ENCODE assay signal across 1 cellular context in the genomic region with DNA sequence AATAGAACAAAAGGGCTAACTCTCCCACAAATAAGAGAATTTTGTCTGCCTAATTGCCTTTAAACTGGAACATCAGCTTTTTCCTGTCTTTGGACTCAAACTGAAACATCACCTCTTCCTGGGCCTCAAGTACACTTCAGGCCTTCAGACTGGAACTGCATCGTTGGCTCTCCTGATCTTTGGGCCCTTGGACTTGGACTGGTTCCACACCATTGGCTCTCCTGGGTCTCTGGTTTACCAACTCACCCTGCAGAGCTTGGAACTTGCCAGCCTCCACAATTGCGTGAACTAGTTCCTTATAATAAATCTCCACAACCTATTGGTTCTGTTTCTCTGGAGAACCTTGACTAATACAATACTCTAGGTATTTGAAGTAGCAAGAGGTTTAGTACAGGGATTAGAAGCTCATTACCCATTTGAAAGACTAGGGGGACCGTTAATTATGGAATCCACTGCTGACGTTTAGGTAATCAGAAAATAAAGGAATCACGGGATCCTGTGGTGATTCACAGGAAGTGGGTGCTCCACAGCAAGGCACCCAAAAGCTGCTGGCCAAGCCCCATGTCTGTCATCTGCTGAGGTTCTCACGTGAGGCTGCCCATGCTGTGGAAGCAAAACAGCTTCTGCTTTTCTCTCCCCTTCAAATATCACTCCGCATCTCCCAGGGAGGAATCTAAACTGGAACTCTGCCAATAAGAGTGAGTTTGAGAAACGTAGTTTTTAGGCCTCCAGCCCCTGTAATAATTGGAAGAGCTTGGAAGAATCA.
A peak's percentile ranks its signal among the peaks of the same experiment; 100 is the strongest.
TF ChIP-seq lines count a peak whose summit lies in the region.

No MANE protein-coding gene starts in this region.

TF ChIP-seq in K562, 482 proteins besides CTCF, POLR2A, EP300 and RAD21 (continued from another document):
- TF ChIP-seq, protein P1, sequence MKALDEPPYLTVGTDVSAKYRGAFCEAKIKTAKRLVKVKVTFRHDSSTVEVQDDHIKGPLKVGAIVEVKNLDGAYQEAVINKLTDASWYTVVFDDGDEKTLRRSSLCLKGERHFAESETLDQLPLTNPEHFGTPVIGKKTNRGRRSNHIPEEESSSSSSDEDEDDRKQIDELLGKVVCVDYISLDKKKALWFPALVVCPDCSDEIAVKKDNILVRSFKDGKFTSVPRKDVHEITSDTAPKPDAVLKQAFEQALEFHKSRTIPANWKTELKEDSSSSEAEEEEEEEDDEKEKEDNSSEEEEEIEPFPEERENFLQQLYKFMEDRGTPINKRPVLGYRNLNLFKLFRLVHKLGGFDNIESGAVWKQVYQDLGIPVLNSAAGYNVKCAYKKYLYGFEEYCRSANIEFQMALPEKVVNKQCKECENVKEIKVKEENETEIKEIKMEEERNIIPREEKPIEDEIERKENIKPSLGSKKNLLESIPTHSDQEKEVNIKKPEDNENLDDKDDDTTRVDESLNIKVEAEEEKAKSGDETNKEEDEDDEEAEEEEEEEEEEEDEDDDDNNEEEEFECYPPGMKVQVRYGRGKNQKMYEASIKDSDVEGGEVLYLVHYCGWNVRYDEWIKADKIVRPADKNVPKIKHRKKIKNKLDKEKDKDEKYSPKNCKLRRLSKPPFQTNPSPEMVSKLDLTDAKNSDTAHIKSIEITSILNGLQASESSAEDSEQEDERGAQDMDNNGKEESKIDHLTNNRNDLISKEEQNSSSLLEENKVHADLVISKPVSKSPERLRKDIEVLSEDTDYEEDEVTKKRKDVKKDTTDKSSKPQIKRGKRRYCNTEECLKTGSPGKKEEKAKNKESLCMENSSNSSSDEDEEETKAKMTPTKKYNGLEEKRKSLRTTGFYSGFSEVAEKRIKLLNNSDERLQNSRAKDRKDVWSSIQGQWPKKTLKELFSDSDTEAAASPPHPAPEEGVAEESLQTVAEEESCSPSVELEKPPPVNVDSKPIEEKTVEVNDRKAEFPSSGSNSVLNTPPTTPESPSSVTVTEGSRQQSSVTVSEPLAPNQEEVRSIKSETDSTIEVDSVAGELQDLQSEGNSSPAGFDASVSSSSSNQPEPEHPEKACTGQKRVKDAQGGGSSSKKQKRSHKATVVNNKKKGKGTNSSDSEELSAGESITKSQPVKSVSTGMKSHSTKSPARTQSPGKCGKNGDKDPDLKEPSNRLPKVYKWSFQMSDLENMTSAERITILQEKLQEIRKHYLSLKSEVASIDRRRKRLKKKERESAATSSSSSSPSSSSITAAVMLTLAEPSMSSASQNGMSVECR (CRISPR knock-in tag; IDR thresholded peaks at IDR 0.05) = no peak
- TF ChIP-seq, protein P2, sequence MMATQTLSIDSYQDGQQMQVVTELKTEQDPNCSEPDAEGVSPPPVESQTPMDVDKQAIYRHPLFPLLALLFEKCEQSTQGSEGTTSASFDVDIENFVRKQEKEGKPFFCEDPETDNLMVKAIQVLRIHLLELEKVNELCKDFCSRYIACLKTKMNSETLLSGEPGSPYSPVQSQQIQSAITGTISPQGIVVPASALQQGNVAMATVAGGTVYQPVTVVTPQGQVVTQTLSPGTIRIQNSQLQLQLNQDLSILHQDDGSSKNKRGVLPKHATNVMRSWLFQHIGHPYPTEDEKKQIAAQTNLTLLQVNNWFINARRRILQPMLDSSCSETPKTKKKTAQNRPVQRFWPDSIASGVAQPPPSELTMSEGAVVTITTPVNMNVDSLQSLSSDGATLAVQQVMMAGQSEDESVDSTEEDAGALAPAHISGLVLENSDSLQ (IDR thresholded peaks at IDR 0.05) = no peak
- TF ChIP-seq E2F6 (IDR thresholded peaks at IDR 0.05; ENCODE audit: borderline replicate concordance in 1 of 2, extremely low read depth in 1 of 2, insufficient read depth in 1 of 2, insufficient read length in 1 of 2, low read depth in 1 of 2, low read length in 1 of 2, poor library complexity in 1 of 2, severe bottlenecking in 1 of 2) (no peak), BHLHE40 (IDR thresholded peaks at IDR 0.05; ENCODE audit: low read length) (0 out of 2 replicates have a peak, but pooled peaks have one; percentile 20), DEAF1 (CRISPR knock-in tag; IDR thresholded peaks at IDR 0.05) (no peak)
